Comparison of ENCODE assay signal across 9 cellular contexts in the genomic region with DNA sequence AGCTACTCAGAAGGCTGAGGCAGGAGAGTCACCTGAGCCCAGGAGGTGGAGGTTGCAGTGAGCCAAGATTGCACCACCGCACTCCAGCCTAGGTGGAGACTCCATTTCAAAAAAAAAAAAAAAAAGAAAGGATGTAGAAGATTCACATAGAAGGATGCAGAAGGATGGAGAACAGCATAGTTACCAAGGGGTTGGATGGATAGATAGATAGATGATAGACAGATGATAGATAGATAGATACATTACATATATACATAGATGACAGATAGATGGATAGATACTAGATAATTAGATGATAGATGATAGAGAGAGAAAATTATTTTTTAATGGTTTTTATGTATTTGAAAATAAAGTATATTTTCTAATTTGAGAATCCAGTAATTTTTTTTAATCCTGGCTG.
"Had no signal": no experiment of that assay in that cellular context is flagged by ENCODE, and none has a peak within 500 bp of the region (broad histone marks: within the 10 kb centered on the region; RNA-seq: fewer than 3 reads in every experiment).

No MANE protein-coding gene starts in this region.

- DNase-seq: H9, HCEC 1CT, KBM-7 had no signal

- H3K4me3 ChIP-seq: GM23338 had no signal

- H3K27ac ChIP-seq: HL-60, KMS-11 had no signal

- FAIRE-seq: H1, H54, HepG2 had no signal
